ENCODE assay signal across 9 cellular contexts in the genomic region with DNA sequence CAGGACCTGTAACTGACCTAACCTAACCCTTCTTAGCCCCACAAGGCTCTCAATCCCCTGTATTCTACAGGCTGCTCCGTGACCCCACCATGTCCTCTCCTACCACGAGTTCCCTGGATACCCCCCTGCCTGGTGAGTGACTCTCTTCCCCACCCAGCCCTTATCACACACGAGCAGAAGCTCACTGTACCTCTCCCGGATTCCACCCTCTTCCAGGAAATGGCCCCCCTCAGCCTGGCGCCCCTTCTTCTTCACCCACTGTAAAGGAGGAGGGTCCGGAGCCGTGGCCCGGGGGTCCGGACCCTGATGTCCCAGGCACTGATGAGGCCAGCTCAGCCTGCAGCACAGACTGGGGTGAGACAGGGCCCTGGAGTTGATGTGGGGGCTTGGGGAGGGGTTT. TPM values are rescaled to one million over a fixed set of nuclear protein-coding genes. Genes with fewer than 3 reads are reported as not detected.
A peak's percentile ranks its signal among the peaks of the same experiment; 100 is the strongest.
DNase-seq lines count a peak whose midpoint lies in the region; TF ChIP-seq lines count a peak whose summit lies in the region.
"Had no signal": no experiment of that assay in that cellular context is flagged by ENCODE, and none has a peak within 500 bp of the region (broad histone marks: within the 10 kb centered on the region; RNA-seq: fewer than 3 reads in every experiment).

No MANE protein-coding gene starts in this region.

- intact Hi-C loops in vagina (cut with DNase I), result no loop called here

- H3K4me3 Mint-ChIP-seq in CD8-positive, alpha-beta memory T cell, result peak overlapping the region in 6 of 7 donors; percentile 36 to 100 (median 97)
- H3K4me3 Mint-ChIP-seq in IgD-negative memory B cell, result peak overlapping the region; percentile 61 to 92 (median 74)
- peak overlapping the region; percentile 81 to 96 (median 96) for H3K4me3 Mint-ChIP-seq in brain
- H3K4me3 Mint-ChIP-seq in neural crest cell, result peak overlapping the region; percentile 79

- H3K27ac ChIP-seq in CD8-positive, alpha-beta memory T cell (ENCODE audit: low read depth, low read length), result peak overlapping the region; percentile 51
- H3K27ac ChIP-seq in vagina, result no peak overlapping the region

- no peaks in the 10 kb centered on the region for H3K9me3 Mint-ChIP-seq in CD8-positive, alpha-beta memory T cell
- H3K9me3 Mint-ChIP-seq in IgD-negative memory B cell (no peaks in the 10 kb centered on the region), brain (no peaks in the 10 kb centered on the region), neural crest cell (no peaks in the 10 kb centered on the region)

- no peaks in the 10 kb centered on the region for H3K27me3 ChIP-seq in CD8-positive, alpha-beta memory T cell (ENCODE audit: insufficient read depth, low read length, poor library complexity, severe bottlenecking)
- no peaks in the 10 kb centered on the region for H3K27me3 ChIP-seq in vagina

- H3K27me3 Mint-ChIP-seq in CD8-positive, alpha-beta memory T cell, result peaks cover 0 to 3% of the 10 kb centered on the region in 2 donors
- no peaks in the 10 kb centered on the region for H3K27me3 Mint-ChIP-seq in IgD-negative memory B cell
- H3K27me3 Mint-ChIP-seq in brain, result peaks cover 11% of the 10 kb centered on the region
- no peaks in the 10 kb centered on the region for H3K27me3 Mint-ChIP-seq in neural crest cell (ENCODE audit: low read depth)

- peaks cover 30% of the 10 kb centered on the region for H3K36me3 ChIP-seq in CD8-positive, alpha-beta memory T cell (ENCODE audit: insufficient read depth, low read length)
- peaks cover 0 to 49% of the 10 kb centered on the region in 2 donors for H3K36me3 ChIP-seq in vagina

- TF ChIP-seq POLR2A in vagina (IDR thresholded peaks at IDR 0.05), result no peak

- DNase-seq in CD8-positive, alpha-beta memory T cell, result no peak
- DNase-seq in neural crest cell (ENCODE audit: low read depth, low spot score) (no peak), NCI-H345 (lab: John Stamatoyannopoulos, UW) (no peak), A172 (ENCODE audit: low spot score) (no peak), vagina (ENCODE audit: extremely low spot score in 2 of 2) (no peak)

- POLR2A ChIA-PET in CD8-positive, alpha-beta memory T cell (lab: Charles Lee), result no interaction called here

- CTCF ChIA-PET in CD8-positive, alpha-beta memory T cell (lab: Charles Lee), result interaction anchor here (0.7 kb wide), 1 partner anchor 20 kb away, joined by 3 read pairs; no protein-coding TSS in a partner anchor

- peaks cover 12 to 31% (median 23%) of the 10 kb centered on the region in 3 donors for H3K4me1 Mint-ChIP-seq in CD8-positive, alpha-beta memory T cell
- H3K4me1 Mint-ChIP-seq in IgD-negative memory B cell, result peaks cover 5 to 12% (median 9%) of the 10 kb centered on the region in 3 donors
- H3K4me1 Mint-ChIP-seq in brain, result peaks cover 19% of the 10 kb centered on the region
- peaks cover 5% of the 10 kb centered on the region for H3K4me1 Mint-ChIP-seq in neural crest cell

- peaks cover 5 to 61% (median 9%) of the 10 kb centered on the region in 3 donors for H3K36me3 Mint-ChIP-seq in CD8-positive, alpha-beta memory T cell
- H3K36me3 Mint-ChIP-seq in IgD-negative memory B cell (peaks cover 2% of the 10 kb centered on the region), brain (peaks cover 20% of the 10 kb centered on the region), neural crest cell (ENCODE audit: low read depth) (peaks cover 3% of the 10 kb centered on the region)

- H3K27ac Mint-ChIP-seq in CD8-positive, alpha-beta memory T cell, result peak overlapping the region; percentile 9 to 100 (median 91)
- H3K27ac Mint-ChIP-seq in IgD-negative memory B cell (peak overlapping the region in 2 of 3 donors; percentile 96 to 100), brain (peak overlapping the region in 3 of 5 experiments; percentile 75 to 99 (median 94)), neural crest cell (ENCODE audit: unreplicated experiment) (no peak overlapping the region)

- TF ChIP-seq CTCF in brain (conservative IDR thresholded peaks at IDR 0.05) (no peak), neural crest cell (conservative IDR thresholded peaks at IDR 0.05) (no peak), vagina (IDR thresholded peaks at IDR 0.05) (no peak)

- H3K4me1 ChIP-seq in CD8-positive, alpha-beta memory T cell (ENCODE audit: insufficient read depth, low read length), result peaks cover 13% of the 10 kb centered on the region
- peaks cover 20% of the 10 kb centered on the region for H3K4me1 ChIP-seq in vagina

- H3K4me3 ChIP-seq in CD8-positive, alpha-beta memory T cell (ENCODE audit: low read length), result no peak overlapping the region
- no peak overlapping the region for H3K4me3 ChIP-seq in vagina

- H3K9me3 ChIP-seq in CD8-positive, alpha-beta memory T cell (ENCODE audit: low read length), result no peaks in the 10 kb centered on the region
- no peaks in the 10 kb centered on the region for H3K9me3 ChIP-seq in vagina
- H3K9me3 ChIP-seq: HAP-1 had no signal

RNA-seq across cellular contexts. Expression of a gene that starts 1.3 kb away (rescaled TPM):
- 10 to 100 TPM; 79.7 to 82.3 TPM for total RNA-seq in CD8-positive, alpha-beta memory T cell
- polyA plus RNA-seq in CD8-positive, alpha-beta memory T cell, result 95.5 TPM
- polyA plus RNA-seq in IgD-negative memory B cell (130 TPM), brain (ENCODE audit: insufficient read depth, low read depth, low replicate concordance) (79.4 TPM)
- total RNA-seq in neural crest cell (21.8 and 22.8 TPM in 2 replicates), vagina (84.7 TPM)
- 96.8 and 97.3 TPM in 2 replicates for total RNA-seq in A172 (2014; rRNA removed; shearing (Covaris generic))

RNA-seq across cellular contexts. Expression of a gene that starts 6.6 kb away (rescaled TPM):
- total RNA-seq in CD8-positive, alpha-beta memory T cell, result 100 to 1,000 TPM; 154 to 160 TPM
- polyA plus RNA-seq in CD8-positive, alpha-beta memory T cell, result 29.4 TPM
- polyA plus RNA-seq in IgD-negative memory B cell, result 32.8 TPM
- 29.2 TPM for polyA plus RNA-seq in brain (ENCODE audit: insufficient read depth, low read depth, low replicate concordance)
- 151 and 160 TPM in 2 replicates for total RNA-seq in neural crest cell
- total RNA-seq in A172 (2014; rRNA removed; shearing (Covaris generic)), result 57.5 and 79.9 TPM in 2 replicates
- total RNA-seq in vagina, result 16.7 TPM

RNA-seq across cellular contexts. Expression of a gene that starts 12.1 kb away (rescaled TPM):
- total RNA-seq in CD8-positive, alpha-beta memory T cell, result 10 to 100 TPM; 19.7 to 22.5 TPM
- polyA plus RNA-seq in CD8-positive, alpha-beta memory T cell, result 1.6 TPM
- 4.2 TPM for polyA plus RNA-seq in IgD-negative memory B cell
- 0.17 TPM for polyA plus RNA-seq in brain (ENCODE audit: insufficient read depth, low read depth, low replicate concordance)
- 0.96 and 1.0 TPM in 2 replicates for total RNA-seq in neural crest cell
- total RNA-seq in A172 (2014; rRNA removed; shearing (Covaris generic)), result 0.07 and 0.16 TPM in 2 replicates
- total RNA-seq in vagina, result 0.74 TPM

RNA-seq across cellular contexts. Expression of a gene that starts 41.2 kb away (rescaled TPM):
- 1 to 10 TPM in 1 of 2 experiments, under 1 TPM in 1; 1.00 to 2.2 TPM for total RNA-seq in CD8-positive, alpha-beta memory T cell
- 0.52 TPM for polyA plus RNA-seq in CD8-positive, alpha-beta memory T cell
- polyA plus RNA-seq in IgD-negative memory B cell, result 403 TPM
- not detected for polyA plus RNA-seq in brain (ENCODE audit: insufficient read depth, low read depth, low replicate concordance)
- not detected in 2 replicates for total RNA-seq in neural crest cell
- 0.07 and 0.14 TPM in 2 replicates for total RNA-seq in A172 (2014; rRNA removed; shearing (Covaris generic))
- total RNA-seq in vagina, result not detected
- polyA plus RNA-seq: keratinocyte had no signal

RNA-seq across cellular contexts. Expression of a gene that starts 48.3 kb away (rescaled TPM):
- under 1 TPM; 0.68 to 0.73 TPM for total RNA-seq in CD8-positive, alpha-beta memory T cell
- polyA plus RNA-seq in CD8-positive, alpha-beta memory T cell, result not detected
- polyA plus RNA-seq in IgD-negative memory B cell (not detected), brain (ENCODE audit: insufficient read depth, low read depth, low replicate concordance) (12.3 TPM)
- total RNA-seq in neural crest cell (4.0 and 4.2 TPM in 2 replicates), vagina (0.98 TPM)
- 0.22 TPM in 1 of 2 replicates, not detected in the other for total RNA-seq in A172 (2014; rRNA removed; shearing (Covaris generic))

Comparison
In these comparisons a context has a peak if more than half of its experiments do, and no peak if none do; other contexts are left out.
1. RNA of a gene that starts 12.1 kb away (total RNA-seq): 19.7 to 22.5 TPM in CD8-positive, alpha-beta memory T cell; 0.96 to 1.0 TPM in neural crest cell, 0.74 TPM in vagina (single experiment) and 0.07 to 0.16 TPM in A172; every median in the first group is over 10 times any median in the second.
2. Peak in every context shown above with its lines, with median percentiles within 50 percentile points of each other: H3K4me3 Mint-ChIP-seq.